ENCODE assay signal across 9 cellular contexts in the genomic region with DNA sequence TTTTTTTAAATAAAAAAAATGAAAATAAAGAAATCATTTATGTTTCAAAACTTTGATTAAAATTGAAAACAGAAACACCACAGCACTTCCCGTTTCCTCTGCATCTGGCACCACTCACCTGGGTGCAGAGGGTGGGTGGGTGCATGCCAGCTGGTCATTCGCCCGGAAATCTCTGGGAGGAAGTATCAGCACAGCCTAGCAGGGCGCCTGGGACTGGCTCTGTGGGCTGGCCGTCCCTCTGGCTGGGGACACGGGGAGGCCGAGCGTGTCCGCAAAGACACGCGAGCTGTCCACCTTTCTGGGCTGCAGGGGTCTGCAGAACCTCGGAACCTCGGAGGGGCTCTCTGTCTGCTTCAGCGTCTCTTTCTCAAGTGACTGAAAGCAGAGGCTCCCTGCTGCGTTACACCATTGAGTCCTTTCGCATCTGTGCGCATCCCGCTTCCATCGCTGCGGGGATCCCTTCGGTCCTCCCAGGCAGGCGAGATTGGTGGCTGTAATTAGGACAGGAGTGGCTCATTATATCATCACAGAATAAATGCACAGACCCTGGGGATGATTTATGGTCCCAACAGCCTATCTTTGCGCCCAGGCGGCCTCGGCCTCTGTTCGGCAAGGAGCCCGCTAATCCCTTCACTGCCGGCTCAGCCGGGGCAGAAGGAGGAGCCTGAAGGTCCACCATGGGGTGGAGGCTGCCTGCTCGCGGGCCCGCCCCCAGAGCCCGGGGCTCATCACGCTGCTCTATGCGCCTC. TPM values are rescaled to one million over a fixed set of nuclear protein-coding genes. Genes with fewer than 3 reads are reported as not detected.
DNase-seq lines count a peak whose midpoint lies in the region; ATAC-seq and TF ChIP-seq lines count a peak whose summit lies in the region.
"Had no signal": no experiment of that assay in that cellular context is flagged by ENCODE, and none has a peak within 500 bp of the region (broad histone marks: within the 10 kb centered on the region; RNA-seq: fewer than 3 reads in every experiment).

No MANE protein-coding gene starts in this region.

- 0 to 1% methylated on average over 5 to 19 of the region's 35 CpGs for WGBS in gastroesophageal sphincter (ENCODE audit: low coverage in 1 of 2), 2 donors
- 26 to 34% methylated on average over 9 to 35 of the region's 35 CpGs for WGBS in testis, 2 donors

- ATAC-seq in GM18867 (IDR thresholded peaks at IDR 0.05; ENCODE audit: unreplicated experiment): peak; percentile 73
- peak; percentile 60 for ATAC-seq in HG03439 (IDR thresholded peaks at IDR 0.05; ENCODE audit: unreplicated experiment)
- ATAC-seq in gastroesophageal sphincter: peak; percentile 90

- H3K9me3 ChIP-seq in Peyer's patch (no peaks in the 10 kb centered on the region), gastroesophageal sphincter (no peaks in the 10 kb centered on the region), osteoblast (ENCODE audit: low read depth, low read length) (no peaks in the 10 kb centered on the region), testis (no peaks in the 10 kb centered on the region)
- H3K9me3 ChIP-seq: Caco-2 had no signal

- H3K27me3 ChIP-seq in Peyer's patch (no peaks in the 10 kb centered on the region), gastroesophageal sphincter (no peaks in the 10 kb centered on the region), osteoblast (ENCODE audit: insufficient read depth, low read length) (no peaks in the 10 kb centered on the region), testis (no peaks in the 10 kb centered on the region)

- H3K79me2 ChIP-seq in osteoblast (ENCODE audit: insufficient read depth, low read length): peaks cover 69% of the 10 kb centered on the region

- DNase-seq in A172 (ENCODE audit: low spot score): peak; percentile 67
- DNase-seq in Peyer's patch: peak; percentile 74 to 88 (median 87)
- peak; percentile 70 for DNase-seq in activated gamma-delta T cell treated with Interleukin-2 at 50 U/mL for 16 hours
- peak; percentile 98 for DNase-seq in osteoblast (ENCODE audit: insufficient read length, low spot score, missing footprints)
- DNase-seq in testis: peak; percentile 67

- H3K4me1 ChIP-seq in Peyer's patch: peaks cover 0 to 26% (median 11%) of the 10 kb centered on the region in 4 donors
- H3K4me1 ChIP-seq in gastroesophageal sphincter: peaks cover 0 to 53% (median 18%) of the 10 kb centered on the region in 3 donors
- H3K4me1 ChIP-seq in osteoblast (ENCODE audit: insufficient read depth, low read length): peaks cover 12% of the 10 kb centered on the region
- H3K4me1 ChIP-seq in testis: peaks cover 4% of the 10 kb centered on the region
- H3K4me1 ChIP-seq: Caco-2 had no signal

- H3K27ac ChIP-seq in Peyer's patch: peak overlapping the region; percentile 28 to 82 (median 70)
- peak overlapping the region in 3 of 4 donors; percentile 78 to 83 (median 80) for H3K27ac ChIP-seq in gastroesophageal sphincter
- H3K27ac ChIP-seq in osteoblast (ENCODE audit: low read depth, low read length): peak overlapping the region; percentile 33
- no peak overlapping the region for H3K27ac ChIP-seq in testis

- H4K20me1 ChIP-seq in osteoblast (ENCODE audit: insufficient read depth, low read length): peaks cover 72% of the 10 kb centered on the region

- H3K4me3 ChIP-seq in Peyer's patch (peak overlapping the region; percentile 28 to 53 (median 48)), gastroesophageal sphincter (peak overlapping the region; percentile 25 to 52), osteoblast (ENCODE audit: insufficient read depth, low read length) (peak overlapping the region; percentile 73), testis (no peak overlapping the region)

- H3K36me3 ChIP-seq in Peyer's patch (no peaks in the 10 kb centered on the region), gastroesophageal sphincter (no peaks in the 10 kb centered on the region), osteoblast (ENCODE audit: insufficient read depth, low read length) (no peaks in the 10 kb centered on the region), testis (ENCODE audit: low read depth, missing control alignments) (no peaks in the 10 kb centered on the region)

- H2AFZ ChIP-seq in osteoblast (ENCODE audit: low read length): peak overlapping the region; percentile 92

- no peak for TF ChIP-seq CTCF in Peyer's patch (IDR thresholded peaks at IDR 0.05)
- no peak for TF ChIP-seq CTCF in gastroesophageal sphincter (IDR thresholded peaks at IDR 0.05)
- TF ChIP-seq CTCF in osteoblast (IDR thresholded peaks at IDR 0.05; ENCODE audit: extremely low read depth, low read depth, low read length): no peak
- TF ChIP-seq CTCF in testis (IDR thresholded peaks at IDR 0.05): no peak

- H3K4me2 ChIP-seq in osteoblast (ENCODE audit: insufficient read depth, low read length): peak overlapping the region; percentile 98

- no peak for TF ChIP-seq POLR2A in Peyer's patch (IDR thresholded peaks at IDR 0.05)
- no peak for TF ChIP-seq POLR2A in gastroesophageal sphincter (IDR thresholded peaks at IDR 0.05)
- no peak for TF ChIP-seq POLR2A in testis (IDR thresholded peaks at IDR 0.05)

- intact Hi-C loops in testis (cut with DNase I; ENCODE audit: low total_unique reads): no loop called here

- no peak for TF ChIP-seq EP300 in gastroesophageal sphincter (IDR thresholded peaks at IDR 0.05)

RNA-seq across cellular contexts. Expression of gene CRTC1, which starts 17.2 kb away (rescaled TPM):
- total RNA-seq in A172 (2014; rRNA removed; shearing (Covaris generic)): 0.98 and 1.4 TPM in 2 replicates
- total RNA-seq in Peyer's patch (10 to 100 TPM in 2 of 4 donors, 1 to 10 TPM in 2; 5.1 to 21.5 (median 9.4) TPM), gastroesophageal sphincter (1 to 10 TPM; 3.8 to 8.9 (median 6.3) TPM), osteoblast (3.8 and 4.0 TPM in 2 replicates), testis (10 to 100 TPM; 28.1 to 32.1 TPM)
- 15.6 TPM for polyA plus RNA-seq in testis (ENCODE audit: insufficient read depth, low read depth, low replicate concordance)

Comparison
In these comparisons a context has a peak if more than half of its experiments do, and no peak if none do; other contexts are left out.
1. H3K27ac ChIP-seq: peak in Peyer's patch (4 of 4), gastroesophageal sphincter (3 of 4) and osteoblast (single experiment); none in testis (0 of 2).
2. H3K4me3 ChIP-seq: peak in Peyer's patch (4 of 4), gastroesophageal sphincter (2 of 2) and osteoblast (single experiment); none in testis (0 of 2).
3. Peak in every context shown above with its lines, with median percentiles within 50 percentile points of each other: DNase-seq and ATAC-seq.